In genomic region chr15:97815841-97816240, GRCh38 we compare ENCODE assay signal across 9 cellular contexts.
"Had no signal": no experiment of that assay in that cellular context is flagged by ENCODE, and none has a peak within 500 bp of the region (broad histone marks: within the 10 kb centered on the region; RNA-seq: fewer than 3 reads in every experiment).

No MANE protein-coding gene starts in this region.

- H3K9ac ChIP-seq: GM23248 had no signal

- H3K27ac ChIP-seq: GM23248 had no signal

- H3K4me3 Mint-ChIP-seq: HFFc6 had no signal

- FAIRE-seq: HTR-8/SVneo, K562 had no signal

- H3K27ac Mint-ChIP-seq: HFFc6 had no signal

- H3K4me3 ChIP-seq: GM23248, K562 had no signal

- ATAC-seq: K562 had no signal

- H2AFZ ChIP-seq: GM23248 had no signal

- DNase-seq: GM23248, GOT3, H7, HCEC 1CT, HFFc6, IMR-90, KG1 had no signal
